1 cellular context compared by ENCODE assay signal in genomic region chr17:6668727-6669425, GRCh38.
TF ChIP-seq lines count a peak whose summit lies in the region.

No MANE protein-coding gene starts in this region.

TF ChIP-seq in HCT116, 20 proteins besides CTCF, POLR2A, EP300 and RAD21:
- TF ChIP-seq REST (IDR thresholded peaks at IDR 0.05; ENCODE audit: low read depth) = no peak
- TF ChIP-seq EZH2 (IDR thresholded peaks at IDR 0.05) = no peak
- TF ChIP-seq YY1 (IDR thresholded peaks at IDR 0.05; ENCODE audit: extremely low read depth, insufficient replicate concordance, low read depth, low read length) = no peak
- no peak for TF ChIP-seq ZBTB33 (IDR thresholded peaks at IDR 0.05; ENCODE audit: extremely low read depth, insufficient replicate concordance, low read length)
- no peak for TF ChIP-seq TCF7L2 (IDR thresholded peaks at IDR 0.05; ENCODE audit: borderline replicate concordance, extremely low read depth, insufficient read depth, insufficient read length)
- TF ChIP-seq SRF (IDR thresholded peaks at IDR 0.05; ENCODE audit: low read depth) = no peak
- TF ChIP-seq ATF3 (IDR thresholded peaks at IDR 0.05) = no peak
TF ChIP-seq in HCT116: peak in this region for 0.
